ENCODE assay signal across 1 cellular context in the genomic region with DNA sequence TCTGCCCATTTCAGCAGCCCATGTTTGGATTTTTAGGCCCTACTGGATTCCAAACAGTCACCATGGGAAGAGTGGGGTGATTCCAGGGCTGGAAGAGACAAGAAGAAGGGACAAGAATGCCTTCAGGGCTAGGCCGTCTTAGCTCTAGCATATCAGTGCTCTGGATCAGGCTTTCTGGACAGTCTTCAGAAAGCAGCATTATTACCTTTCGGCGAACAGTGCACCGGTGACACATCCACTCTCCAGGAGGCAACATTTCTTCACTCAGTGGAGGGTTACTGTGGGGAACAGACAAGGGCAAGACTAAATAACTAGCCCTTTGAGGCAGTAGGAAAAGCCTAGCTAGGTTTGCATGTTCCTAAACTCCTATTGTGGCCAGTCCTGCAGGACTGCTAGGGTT.
TF ChIP-seq lines count a peak whose summit lies in the region.

No MANE protein-coding gene starts in this region.

TF ChIP-seq in neural cell, 6 proteins besides CTCF, POLR2A, EP300 and RAD21:
- TF ChIP-seq MXI1 (conservative IDR thresholded peaks at IDR 0.05; ENCODE audit: poor library complexity, severe bottlenecking) = no peak
- TF ChIP-seq TAF1 (IDR thresholded peaks at IDR 0.05; ENCODE audit: low read depth) = no peak
- TF ChIP-seq SMC3 (conservative IDR thresholded peaks at IDR 0.05; ENCODE audit: poor library complexity) = no peak
- TF ChIP-seq POLR2AphosphoS5 (IDR thresholded peaks at IDR 0.05) = no peak
- TF ChIP-seq, protein P1, sequence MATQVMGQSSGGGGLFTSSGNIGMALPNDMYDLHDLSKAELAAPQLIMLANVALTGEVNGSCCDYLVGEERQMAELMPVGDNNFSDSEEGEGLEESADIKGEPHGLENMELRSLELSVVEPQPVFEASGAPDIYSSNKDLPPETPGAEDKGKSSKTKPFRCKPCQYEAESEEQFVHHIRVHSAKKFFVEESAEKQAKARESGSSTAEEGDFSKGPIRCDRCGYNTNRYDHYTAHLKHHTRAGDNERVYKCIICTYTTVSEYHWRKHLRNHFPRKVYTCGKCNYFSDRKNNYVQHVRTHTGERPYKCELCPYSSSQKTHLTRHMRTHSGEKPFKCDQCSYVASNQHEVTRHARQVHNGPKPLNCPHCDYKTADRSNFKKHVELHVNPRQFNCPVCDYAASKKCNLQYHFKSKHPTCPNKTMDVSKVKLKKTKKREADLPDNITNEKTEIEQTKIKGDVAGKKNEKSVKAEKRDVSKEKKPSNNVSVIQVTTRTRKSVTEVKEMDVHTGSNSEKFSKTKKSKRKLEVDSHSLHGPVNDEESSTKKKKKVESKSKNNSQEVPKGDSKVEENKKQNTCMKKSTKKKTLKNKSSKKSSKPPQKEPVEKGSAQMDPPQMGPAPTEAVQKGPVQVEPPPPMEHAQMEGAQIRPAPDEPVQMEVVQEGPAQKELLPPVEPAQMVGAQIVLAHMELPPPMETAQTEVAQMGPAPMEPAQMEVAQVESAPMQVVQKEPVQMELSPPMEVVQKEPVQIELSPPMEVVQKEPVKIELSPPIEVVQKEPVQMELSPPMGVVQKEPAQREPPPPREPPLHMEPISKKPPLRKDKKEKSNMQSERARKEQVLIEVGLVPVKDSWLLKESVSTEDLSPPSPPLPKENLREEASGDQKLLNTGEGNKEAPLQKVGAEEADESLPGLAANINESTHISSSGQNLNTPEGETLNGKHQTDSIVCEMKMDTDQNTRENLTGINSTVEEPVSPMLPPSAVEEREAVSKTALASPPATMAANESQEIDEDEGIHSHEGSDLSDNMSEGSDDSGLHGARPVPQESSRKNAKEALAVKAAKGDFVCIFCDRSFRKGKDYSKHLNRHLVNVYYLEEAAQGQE (IDR thresholded peaks at IDR 0.05; ENCODE audit: borderline replicate concordance) = no peak
- TF ChIP-seq EZH2 (IDR thresholded peaks at IDR 0.05; ENCODE audit: borderline replicate concordance, insufficient read depth, low read length, poor library complexity, severe bottlenecking) = no peak
